ENCODE assay signal across 1 cellular context in the genomic region with DNA sequence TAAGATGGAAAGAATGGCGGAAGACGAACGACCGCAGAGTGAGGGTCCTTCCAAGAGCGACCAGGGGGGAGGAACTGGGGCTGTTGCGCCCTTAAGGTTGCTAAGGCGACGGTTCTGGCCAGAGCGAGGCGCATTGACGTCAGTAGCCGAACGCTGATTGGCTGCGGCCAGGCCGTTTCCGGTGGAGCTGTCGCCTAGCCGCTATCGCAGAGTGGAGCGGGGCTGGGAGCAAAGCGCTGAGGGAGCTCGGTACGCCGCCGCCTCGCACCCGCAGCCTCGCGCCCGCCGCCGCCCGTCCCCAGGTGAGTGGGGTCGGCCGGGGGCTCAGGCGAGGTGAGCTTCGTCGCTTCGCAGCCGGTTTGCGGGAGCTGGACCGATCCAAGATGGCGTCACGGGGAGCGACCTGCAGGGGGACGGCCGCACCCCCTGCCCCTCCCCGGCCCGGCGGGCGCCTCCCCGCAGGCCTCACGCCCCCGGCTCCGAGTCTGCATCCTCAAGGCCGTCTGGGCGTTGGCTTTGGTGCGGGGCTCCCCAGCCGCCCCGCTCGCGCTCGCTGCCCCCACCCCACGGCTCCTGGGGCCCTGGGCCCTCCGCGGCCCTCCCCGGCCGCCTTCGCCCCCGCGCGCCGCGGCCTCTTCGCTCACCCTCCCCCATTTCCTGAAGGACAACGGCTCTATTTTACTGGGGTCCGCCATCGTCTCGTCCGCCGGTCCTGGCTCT.
A peak's percentile ranks its signal among the peaks of the same experiment; 100 is the strongest.
TF ChIP-seq lines count a peak whose summit lies in the region.

A gene (plus strand): TSS at position 184 of the 720 bp plus-strand sequence. CDS start 2,970 bp downstream, outside the sequence.

TF ChIP-seq in HepG2, 621 proteins besides CTCF, POLR2A, EP300 and RAD21 (continued from another document and continues in another):
- TF ChIP-seq, protein P1, sequence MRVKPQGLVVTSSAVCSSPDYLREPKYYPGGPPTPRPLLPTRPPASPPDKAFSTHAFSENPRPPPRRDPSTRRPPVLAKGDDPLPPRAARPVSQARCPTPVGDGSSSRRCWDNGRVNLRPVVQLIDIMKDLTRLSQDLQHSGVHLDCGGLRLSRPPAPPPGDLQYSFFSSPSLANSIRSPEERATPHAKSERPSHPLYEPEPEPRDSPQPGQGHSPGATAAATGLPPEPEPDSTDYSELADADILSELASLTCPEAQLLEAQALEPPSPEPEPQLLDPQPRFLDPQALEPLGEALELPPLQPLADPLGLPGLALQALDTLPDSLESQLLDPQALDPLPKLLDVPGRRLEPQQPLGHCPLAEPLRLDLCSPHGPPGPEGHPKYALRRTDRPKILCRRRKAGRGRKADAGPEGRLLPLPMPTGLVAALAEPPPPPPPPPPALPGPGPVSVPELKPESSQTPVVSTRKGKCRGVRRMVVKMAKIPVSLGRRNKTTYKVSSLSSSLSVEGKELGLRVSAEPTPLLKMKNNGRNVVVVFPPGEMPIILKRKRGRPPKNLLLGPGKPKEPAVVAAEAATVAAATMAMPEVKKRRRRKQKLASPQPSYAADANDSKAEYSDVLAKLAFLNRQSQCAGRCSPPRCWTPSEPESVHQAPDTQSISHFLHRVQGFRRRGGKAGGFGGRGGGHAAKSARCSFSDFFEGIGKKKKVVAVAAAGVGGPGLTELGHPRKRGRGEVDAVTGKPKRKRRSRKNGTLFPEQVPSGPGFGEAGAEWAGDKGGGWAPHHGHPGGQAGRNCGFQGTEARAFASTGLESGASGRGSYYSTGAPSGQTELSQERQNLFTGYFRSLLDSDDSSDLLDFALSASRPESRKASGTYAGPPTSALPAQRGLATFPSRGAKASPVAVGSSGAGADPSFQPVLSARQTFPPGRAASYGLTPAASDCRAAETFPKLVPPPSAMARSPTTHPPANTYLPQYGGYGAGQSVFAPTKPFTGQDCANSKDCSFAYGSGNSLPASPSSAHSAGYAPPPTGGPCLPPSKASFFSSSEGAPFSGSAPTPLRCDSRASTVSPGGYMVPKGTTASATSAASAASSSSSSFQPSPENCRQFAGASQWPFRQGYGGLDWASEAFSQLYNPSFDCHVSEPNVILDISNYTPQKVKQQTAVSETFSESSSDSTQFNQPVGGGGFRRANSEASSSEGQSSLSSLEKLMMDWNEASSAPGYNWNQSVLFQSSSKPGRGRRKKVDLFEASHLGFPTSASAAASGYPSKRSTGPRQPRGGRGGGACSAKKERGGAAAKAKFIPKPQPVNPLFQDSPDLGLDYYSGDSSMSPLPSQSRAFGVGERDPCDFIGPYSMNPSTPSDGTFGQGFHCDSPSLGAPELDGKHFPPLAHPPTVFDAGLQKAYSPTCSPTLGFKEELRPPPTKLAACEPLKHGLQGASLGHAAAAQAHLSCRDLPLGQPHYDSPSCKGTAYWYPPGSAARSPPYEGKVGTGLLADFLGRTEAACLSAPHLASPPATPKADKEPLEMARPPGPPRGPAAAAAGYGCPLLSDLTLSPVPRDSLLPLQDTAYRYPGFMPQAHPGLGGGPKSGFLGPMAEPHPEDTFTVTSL (CRISPR knock-in tag; IDR thresholded peaks at IDR 0.05; ENCODE audit: borderline replicate concordance): no peak
- TF ChIP-seq ZSCAN12 (CRISPR knock-in tag; IDR thresholded peaks at IDR 0.05) (no peak), ONECUT2 (CRISPR knock-in tag; IDR thresholded peaks at IDR 0.05) (no peak), CREM (IDR thresholded peaks at IDR 0.05) (peak; percentile 86), CREM (CRISPR knock-in tag; IDR thresholded peaks at IDR 0.05) (no peak), ZNF598 (CRISPR knock-in tag; IDR thresholded peaks at IDR 0.05; ENCODE audit: borderline replicate concordance) (peak; percentile 84; the same call in 1 of the 2 replicates), ZMYM3 (CRISPR knock-in tag; IDR thresholded peaks at IDR 0.05) (no peak), ZNF121 (CRISPR knock-in tag; IDR thresholded peaks at IDR 0.05) (no peak), ZNF207 (IDR thresholded peaks at IDR 0.05; ENCODE audit: borderline replicate concordance) (no peak), ZNF383 (CRISPR knock-in tag; IDR thresholded peaks at IDR 0.05; ENCODE audit: borderline replicate concordance) (no peak), NFKB2 (CRISPR knock-in tag; IDR thresholded peaks at IDR 0.05; ENCODE audit: borderline replicate concordance) (peak; percentile 48; the same call in 1 of the 2 replicates), TAF1 (CRISPR knock-in tag; IDR thresholded peaks at IDR 0.05) (peak; percentile 87), ZNF317 (CRISPR knock-in tag; IDR thresholded peaks at IDR 0.05) (no peak), IRX3 (CRISPR knock-in tag; IDR thresholded peaks at IDR 0.05; ENCODE audit: borderline replicate concordance, low read depth) (no peak), ZNF17 (CRISPR knock-in tag; IDR thresholded peaks at IDR 0.05) (no peak), ZNF772 (CRISPR knock-in tag; IDR thresholded peaks at IDR 0.05) (no peak; the same call in none of the 2 replicates), KAT7 (CRISPR knock-in tag; IDR thresholded peaks at IDR 0.05; ENCODE audit: borderline replicate concordance) (no peak; the same call in none of the 2 replicates), ZNF781 (CRISPR knock-in tag; IDR thresholded peaks at IDR 0.05; ENCODE audit: borderline replicate concordance, not compliant biosample characterization) (no peak)
- TF ChIP-seq, protein P2, sequence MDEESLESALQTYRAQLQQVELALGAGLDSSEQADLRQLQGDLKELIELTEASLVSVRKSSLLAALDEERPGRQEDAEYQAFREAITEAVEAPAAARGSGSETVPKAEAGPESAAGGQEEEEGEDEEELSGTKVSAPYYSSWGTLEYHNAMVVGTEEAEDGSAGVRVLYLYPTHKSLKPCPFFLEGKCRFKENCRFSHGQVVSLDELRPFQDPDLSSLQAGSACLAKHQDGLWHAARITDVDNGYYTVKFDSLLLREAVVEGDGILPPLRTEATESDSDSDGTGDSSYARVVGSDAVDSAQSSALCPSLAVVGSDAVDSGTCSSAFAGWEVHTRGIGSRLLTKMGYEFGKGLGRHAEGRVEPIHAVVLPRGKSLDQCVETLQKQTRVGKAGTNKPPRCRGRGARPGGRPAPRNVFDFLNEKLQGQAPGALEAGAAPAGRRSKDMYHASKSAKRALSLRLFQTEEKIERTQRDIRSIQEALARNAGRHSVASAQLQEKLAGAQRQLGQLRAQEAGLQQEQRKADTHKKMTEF (CRISPR knock-in tag; IDR thresholded peaks at IDR 0.05): peak; percentile 64
- TF ChIP-seq, protein P3, sequence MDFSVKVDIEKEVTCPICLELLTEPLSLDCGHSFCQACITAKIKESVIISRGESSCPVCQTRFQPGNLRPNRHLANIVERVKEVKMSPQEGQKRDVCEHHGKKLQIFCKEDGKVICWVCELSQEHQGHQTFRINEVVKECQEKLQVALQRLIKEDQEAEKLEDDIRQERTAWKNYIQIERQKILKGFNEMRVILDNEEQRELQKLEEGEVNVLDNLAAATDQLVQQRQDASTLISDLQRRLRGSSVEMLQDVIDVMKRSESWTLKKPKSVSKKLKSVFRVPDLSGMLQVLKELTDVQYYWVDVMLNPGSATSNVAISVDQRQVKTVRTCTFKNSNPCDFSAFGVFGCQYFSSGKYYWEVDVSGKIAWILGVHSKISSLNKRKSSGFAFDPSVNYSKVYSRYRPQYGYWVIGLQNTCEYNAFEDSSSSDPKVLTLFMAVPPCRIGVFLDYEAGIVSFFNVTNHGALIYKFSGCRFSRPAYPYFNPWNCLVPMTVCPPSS (IDR thresholded peaks at IDR 0.05): no peak
- TF ChIP-seq, protein P4, sequence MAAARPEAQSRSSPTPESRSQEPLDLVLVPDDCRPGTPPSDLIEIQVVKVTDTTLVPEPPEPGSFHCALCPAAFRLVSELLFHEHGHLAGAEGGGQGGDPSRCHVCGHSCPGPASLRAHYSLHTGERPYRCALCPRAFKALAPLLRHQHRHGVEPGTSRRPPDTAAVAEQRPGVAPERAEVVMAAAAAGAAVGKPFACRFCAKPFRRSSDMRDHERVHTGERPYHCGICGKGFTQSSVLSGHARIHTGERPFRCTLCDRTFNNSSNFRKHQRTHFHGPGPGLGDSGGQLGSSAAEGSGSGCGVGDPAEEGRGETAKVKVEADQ (CRISPR knock-in tag; IDR thresholded peaks at IDR 0.05; ENCODE audit: borderline replicate concordance): peak; percentile 91
- TF ChIP-seq, protein P5, sequence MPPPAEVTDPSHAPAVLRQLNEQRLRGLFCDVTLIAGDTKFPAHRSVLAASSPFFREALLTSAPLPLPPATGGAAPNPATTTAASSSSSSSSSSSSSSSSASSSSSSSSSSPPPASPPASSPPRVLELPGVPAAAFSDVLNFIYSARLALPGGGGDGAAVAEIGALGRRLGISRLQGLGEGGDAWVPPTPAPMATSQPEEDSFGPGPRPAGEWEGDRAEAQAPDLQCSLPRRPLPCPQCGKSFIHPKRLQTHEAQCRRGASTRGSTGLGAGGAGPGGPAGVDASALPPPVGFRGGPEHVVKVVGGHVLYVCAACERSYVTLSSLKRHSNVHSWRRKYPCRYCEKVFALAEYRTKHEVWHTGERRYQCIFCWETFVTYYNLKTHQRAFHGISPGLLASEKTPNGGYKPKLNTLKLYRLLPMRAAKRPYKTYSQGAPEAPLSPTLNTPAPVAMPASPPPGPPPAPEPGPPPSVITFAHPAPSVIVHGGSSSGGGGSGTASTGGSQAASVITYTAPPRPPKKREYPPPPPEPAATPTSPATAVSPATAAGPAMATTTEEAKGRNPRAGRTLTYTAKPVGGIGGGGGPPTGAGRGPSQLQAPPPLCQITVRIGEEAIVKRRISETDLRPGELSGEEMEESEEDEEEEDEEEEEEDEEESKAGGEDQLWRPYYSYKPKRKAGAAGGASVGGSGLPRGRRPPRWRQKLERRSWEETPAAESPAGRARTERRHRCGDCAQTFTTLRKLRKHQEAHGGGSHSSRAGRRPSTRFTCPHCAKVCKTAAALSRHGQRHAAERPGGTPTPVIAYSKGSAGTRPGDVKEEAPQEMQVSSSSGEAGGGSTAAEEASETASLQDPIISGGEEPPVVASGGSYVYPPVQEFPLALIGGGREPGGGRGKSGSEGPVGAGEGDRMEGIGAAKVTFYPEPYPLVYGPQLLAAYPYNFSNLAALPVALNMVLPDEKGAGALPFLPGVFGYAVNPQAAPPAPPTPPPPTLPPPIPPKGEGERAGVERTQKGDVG (CRISPR knock-in tag; IDR thresholded peaks at IDR 0.05; ENCODE audit: borderline replicate concordance): no peak
- TF ChIP-seq, protein P6, sequence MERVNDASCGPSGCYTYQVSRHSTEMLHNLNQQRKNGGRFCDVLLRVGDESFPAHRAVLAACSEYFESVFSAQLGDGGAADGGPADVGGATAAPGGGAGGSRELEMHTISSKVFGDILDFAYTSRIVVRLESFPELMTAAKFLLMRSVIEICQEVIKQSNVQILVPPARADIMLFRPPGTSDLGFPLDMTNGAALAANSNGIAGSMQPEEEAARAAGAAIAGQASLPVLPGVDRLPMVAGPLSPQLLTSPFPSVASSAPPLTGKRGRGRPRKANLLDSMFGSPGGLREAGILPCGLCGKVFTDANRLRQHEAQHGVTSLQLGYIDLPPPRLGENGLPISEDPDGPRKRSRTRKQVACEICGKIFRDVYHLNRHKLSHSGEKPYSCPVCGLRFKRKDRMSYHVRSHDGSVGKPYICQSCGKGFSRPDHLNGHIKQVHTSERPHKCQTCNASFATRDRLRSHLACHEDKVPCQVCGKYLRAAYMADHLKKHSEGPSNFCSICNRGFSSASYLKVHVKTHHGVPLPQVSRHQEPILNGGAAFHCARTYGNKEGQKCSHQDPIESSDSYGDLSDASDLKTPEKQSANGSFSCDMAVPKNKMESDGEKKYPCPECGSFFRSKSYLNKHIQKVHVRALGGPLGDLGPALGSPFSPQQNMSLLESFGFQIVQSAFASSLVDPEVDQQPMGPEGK (CRISPR knock-in tag; IDR thresholded peaks at IDR 0.05): peak; percentile 97
- TF ChIP-seq, protein P7, sequence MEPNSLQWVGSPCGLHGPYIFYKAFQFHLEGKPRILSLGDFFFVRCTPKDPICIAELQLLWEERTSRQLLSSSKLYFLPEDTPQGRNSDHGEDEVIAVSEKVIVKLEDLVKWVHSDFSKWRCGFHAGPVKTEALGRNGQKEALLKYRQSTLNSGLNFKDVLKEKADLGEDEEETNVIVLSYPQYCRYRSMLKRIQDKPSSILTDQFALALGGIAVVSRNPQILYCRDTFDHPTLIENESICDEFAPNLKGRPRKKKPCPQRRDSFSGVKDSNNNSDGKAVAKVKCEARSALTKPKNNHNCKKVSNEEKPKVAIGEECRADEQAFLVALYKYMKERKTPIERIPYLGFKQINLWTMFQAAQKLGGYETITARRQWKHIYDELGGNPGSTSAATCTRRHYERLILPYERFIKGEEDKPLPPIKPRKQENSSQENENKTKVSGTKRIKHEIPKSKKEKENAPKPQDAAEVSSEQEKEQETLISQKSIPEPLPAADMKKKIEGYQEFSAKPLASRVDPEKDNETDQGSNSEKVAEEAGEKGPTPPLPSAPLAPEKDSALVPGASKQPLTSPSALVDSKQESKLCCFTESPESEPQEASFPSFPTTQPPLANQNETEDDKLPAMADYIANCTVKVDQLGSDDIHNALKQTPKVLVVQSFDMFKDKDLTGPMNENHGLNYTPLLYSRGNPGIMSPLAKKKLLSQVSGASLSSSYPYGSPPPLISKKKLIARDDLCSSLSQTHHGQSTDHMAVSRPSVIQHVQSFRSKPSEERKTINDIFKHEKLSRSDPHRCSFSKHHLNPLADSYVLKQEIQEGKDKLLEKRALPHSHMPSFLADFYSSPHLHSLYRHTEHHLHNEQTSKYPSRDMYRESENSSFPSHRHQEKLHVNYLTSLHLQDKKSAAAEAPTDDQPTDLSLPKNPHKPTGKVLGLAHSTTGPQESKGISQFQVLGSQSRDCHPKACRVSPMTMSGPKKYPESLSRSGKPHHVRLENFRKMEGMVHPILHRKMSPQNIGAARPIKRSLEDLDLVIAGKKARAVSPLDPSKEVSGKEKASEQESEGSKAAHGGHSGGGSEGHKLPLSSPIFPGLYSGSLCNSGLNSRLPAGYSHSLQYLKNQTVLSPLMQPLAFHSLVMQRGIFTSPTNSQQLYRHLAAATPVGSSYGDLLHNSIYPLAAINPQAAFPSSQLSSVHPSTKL (CRISPR knock-in tag; IDR thresholded peaks at IDR 0.05): peak; percentile 31; the same call in 1 of the 2 replicates
- TF ChIP-seq, protein P8, sequence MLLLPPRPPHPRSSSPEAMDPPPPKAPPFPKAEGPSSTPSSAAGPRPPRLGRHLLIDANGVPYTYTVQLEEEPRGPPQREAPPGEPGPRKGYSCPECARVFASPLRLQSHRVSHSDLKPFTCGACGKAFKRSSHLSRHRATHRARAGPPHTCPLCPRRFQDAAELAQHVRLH (CRISPR knock-in tag; IDR thresholded peaks at IDR 0.05; ENCODE audit: borderline replicate concordance, low read depth): no peak; the same call in 1 of the 2 replicates
- TF ChIP-seq, protein P9, sequence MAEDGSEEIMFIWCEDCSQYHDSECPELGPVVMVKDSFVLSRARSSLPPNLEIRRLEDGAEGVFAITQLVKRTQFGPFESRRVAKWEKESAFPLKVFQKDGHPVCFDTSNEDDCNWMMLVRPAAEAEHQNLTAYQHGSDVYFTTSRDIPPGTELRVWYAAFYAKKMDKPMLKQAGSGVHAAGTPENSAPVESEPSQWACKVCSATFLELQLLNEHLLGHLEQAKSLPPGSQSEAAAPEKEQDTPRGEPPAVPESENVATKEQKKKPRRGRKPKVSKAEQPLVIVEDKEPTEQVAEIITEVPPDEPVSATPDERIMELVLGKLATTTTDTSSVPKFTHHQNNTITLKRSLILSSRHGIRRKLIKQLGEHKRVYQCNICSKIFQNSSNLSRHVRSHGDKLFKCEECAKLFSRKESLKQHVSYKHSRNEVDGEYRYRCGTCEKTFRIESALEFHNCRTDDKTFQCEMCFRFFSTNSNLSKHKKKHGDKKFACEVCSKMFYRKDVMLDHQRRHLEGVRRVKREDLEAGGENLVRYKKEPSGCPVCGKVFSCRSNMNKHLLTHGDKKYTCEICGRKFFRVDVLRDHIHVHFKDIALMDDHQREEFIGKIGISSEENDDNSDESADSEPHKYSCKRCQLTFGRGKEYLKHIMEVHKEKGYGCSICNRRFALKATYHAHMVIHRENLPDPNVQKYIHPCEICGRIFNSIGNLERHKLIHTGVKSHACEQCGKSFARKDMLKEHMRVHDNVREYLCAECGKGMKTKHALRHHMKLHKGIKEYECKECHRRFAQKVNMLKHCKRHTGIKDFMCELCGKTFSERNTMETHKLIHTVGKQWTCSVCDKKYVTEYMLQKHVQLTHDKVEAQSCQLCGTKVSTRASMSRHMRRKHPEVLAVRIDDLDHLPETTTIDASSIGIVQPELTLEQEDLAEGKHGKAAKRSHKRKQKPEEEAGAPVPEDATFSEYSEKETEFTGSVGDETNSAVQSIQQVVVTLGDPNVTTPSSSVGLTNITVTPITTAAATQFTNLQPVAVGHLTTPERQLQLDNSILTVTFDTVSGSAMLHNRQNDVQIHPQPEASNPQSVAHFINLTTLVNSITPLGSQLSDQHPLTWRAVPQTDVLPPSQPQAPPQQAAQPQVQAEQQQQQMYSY (CRISPR knock-in tag; IDR thresholded peaks at IDR 0.05): no peak; the same call in 1 of the 2 replicates
